8 cellular contexts compared by ENCODE assay signal in the genomic region with DNA sequence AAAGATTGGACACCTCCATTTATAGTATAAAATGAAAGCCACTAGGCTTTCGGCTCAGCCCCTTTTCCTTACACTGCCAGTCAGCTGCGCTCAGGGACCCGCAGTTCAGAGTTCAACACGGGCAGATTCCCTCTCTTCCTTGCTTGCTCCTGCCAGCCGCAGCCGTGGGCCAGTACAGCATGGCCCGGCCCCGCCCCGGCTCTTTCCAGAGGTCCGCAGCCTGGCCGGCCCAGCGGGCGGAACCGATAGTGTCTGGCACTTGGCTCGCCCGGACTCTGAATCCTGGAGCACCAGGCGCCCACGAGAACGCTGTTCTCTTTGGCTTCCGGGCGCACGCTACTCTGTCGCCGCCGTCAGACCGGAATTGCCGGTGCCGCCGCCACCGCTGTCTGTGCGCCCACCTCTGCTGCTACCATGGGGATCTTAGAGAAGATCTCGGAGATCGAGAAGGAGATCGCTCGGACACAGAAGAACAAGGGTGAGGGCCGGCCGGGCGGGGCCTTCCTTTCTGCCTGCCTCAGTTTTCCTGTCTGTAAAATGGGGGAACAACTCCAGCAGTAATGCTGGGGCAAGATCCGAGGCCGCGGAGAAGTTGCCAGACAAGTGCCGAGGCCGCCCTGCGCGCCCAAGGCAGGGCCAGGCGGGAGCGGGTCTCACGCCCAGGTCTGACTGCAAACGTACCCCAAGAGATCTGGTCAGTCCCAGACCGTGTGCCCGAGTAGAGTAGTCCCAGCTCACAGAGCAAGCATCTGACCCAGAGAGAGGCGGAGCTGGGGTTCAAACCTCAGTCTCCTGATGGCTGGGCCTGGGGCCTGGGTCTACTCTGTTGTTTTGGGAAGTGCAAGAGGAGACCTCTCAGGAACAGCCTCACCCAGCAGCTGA. TPM values are rescaled to one million over a fixed set of nuclear protein-coding genes. Genes with fewer than 3 reads are reported as not detected.
DNase-seq lines count a peak whose midpoint lies in the region; ATAC-seq and TF ChIP-seq lines count a peak whose summit lies in the region.

A gene with protein sequence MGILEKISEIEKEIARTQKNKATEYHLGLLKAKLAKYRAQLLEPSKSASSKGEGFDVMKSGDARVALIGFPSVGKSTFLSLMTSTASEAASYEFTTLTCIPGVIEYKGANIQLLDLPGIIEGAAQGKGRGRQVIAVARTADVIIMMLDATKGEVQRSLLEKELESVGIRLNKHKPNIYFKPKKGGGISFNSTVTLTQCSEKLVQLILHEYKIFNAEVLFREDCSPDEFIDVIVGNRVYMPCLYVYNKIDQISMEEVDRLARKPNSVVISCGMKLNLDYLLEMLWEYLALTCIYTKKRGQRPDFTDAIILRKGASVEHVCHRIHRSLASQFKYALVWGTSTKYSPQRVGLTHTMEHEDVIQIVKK (plus strand): TSS at position 339 of the 882 bp plus-strand sequence. CDS start 76 bp downstream, at position 415.

- H3K27ac ChIP-seq in adipose tissue (ENCODE audit: low read depth, low read length): no peak within 1 kb of the TSS
- H3K27ac ChIP-seq in heart left ventricle: peak within 1 kb of the TSS; percentile 66 to 89 (median 80)
- H3K27ac ChIP-seq in transverse colon: peak within 1 kb of the TSS; percentile 69 to 84 (median 82)

- no peaks in the 10 kb centered on the region for H3K9me3 Mint-ChIP-seq in T-cell

- WGBS in adipose tissue, 3 donors: 0 to 1% (median 1%) methylated on average over 52 of the region's 52 CpGs
- 1% methylated on average over 46 to 52 of the region's 52 CpGs for WGBS in heart left ventricle, 4 donors
- 0 to 3% methylated on average over 10 to 35 of the region's 52 CpGs for WGBS in transverse colon (ENCODE audit: low coverage in 1 of 2), 2 donors

- TF ChIP-seq POLR2A in GM10847 (IDR thresholded peaks at IDR 0.05; ENCODE audit: extremely low read depth, insufficient read length): peak; percentile 82
- peak in 1 of 2 donors; percentile 56 for TF ChIP-seq POLR2A in heart left ventricle (IDR thresholded peaks at IDR 0.05)
- TF ChIP-seq POLR2A in transverse colon (IDR thresholded peaks at IDR 0.05): peak; percentile 41

- H3K36me3 Mint-ChIP-seq in T-cell: peaks cover 3% of the 10 kb centered on the region

- TF ChIP-seq EP300 in transverse colon (IDR thresholded peaks at IDR 0.05; ENCODE audit: low read depth): no peak

- H3K36me3 ChIP-seq in heart left ventricle: peaks cover 0 to 21% (median 12%) of the 10 kb centered on the region in 9 donors
- H3K36me3 ChIP-seq in transverse colon: no peaks in the 10 kb centered on the region

- POLR2A ChIA-PET in T-cell (lab: Charles Lee): no interaction called here

- H3K9me3 ChIP-seq in heart left ventricle: no peaks in the 10 kb centered on the region
- H3K9me3 ChIP-seq in transverse colon: no peaks in the 10 kb centered on the region

- H3K27me3 ChIP-seq in heart left ventricle (no peaks in the 10 kb centered on the region), transverse colon (no peaks in the 10 kb centered on the region)

- peaks cover 0 to 21% (median 13%) of the 10 kb centered on the region in 12 donors for H3K4me1 ChIP-seq in heart left ventricle
- peaks cover 0 to 18% (median 16%) of the 10 kb centered on the region in 4 donors for H3K4me1 ChIP-seq in transverse colon

- peak within 1 kb of the TSS; percentile 95 to 99 (median 99) for H3K4me3 Mint-ChIP-seq in T-cell

- CTCF ChIA-PET in T-cell (lab: Charles Lee): no interaction called here

- peak within 1 kb of the TSS; percentile 61 to 99 (median 86) for H3K4me3 ChIP-seq in heart left ventricle
- H3K4me3 ChIP-seq in transverse colon: peak within 1 kb of the TSS; percentile 55 to 89 (median 70)

- peak; percentile 92 for ATAC-seq in HG02678 (IDR thresholded peaks at IDR 0.05; ENCODE audit: unreplicated experiment)
- peak; percentile 92 to 95 (median 94) for ATAC-seq in T-cell (replicated peaks in 1 of 4)
- peak; percentile 93 to 98 (median 97) for ATAC-seq in heart left ventricle

- intact Hi-C loops in heart left ventricle (cut with DNase I): no loop called here
- intact Hi-C loops in transverse colon (cut with DNase I; ENCODE audit: low total_unique reads): no loop called here

- DNase-seq in NCI-H1436 (lab: John Stamatoyannopoulos, UW) (peak; percentile 91), T-cell (peak; percentile 66 to 90 (median 82)), heart left ventricle (peak; percentile 91 to 95 (median 93)), pons (ENCODE audit: low spot score) (peak; percentile 68), transverse colon (peak; percentile 94)

- in situ Hi-C loops in transverse colon (cut with MboI; ENCODE audit: low pct_ligation_motif_present in 1 of 4, low pct_unique_long_range_greater_than_20kb in 1 of 4, low sequenced_read_pairs in 3 of 4): no loop called here

- H3K4me1 Mint-ChIP-seq in T-cell: peaks cover 28 to 31% (median 29%) of the 10 kb centered on the region in 3 donors

- TF ChIP-seq CTCF in heart left ventricle (IDR thresholded peaks at IDR 0.05): peak in 4 of 12 donors; percentile 23 to 33 (median 30)
- TF ChIP-seq CTCF in transverse colon (IDR thresholded peaks at IDR 0.05): peak in 2 of 5 experiments; percentile 12

- H3K27me3 Mint-ChIP-seq in T-cell: no peaks in the 10 kb centered on the region

- H3K27ac Mint-ChIP-seq in T-cell: peak within 1 kb of the TSS; percentile 99

RNA-seq across cellular contexts. Expression of the gene that starts here (rescaled TPM):
- 10 to 100 TPM; 48.1 to 65.7 (median 57.3) TPM for total RNA-seq in T-cell
- 10 to 100 TPM; 21.8 to 39.3 (median 30.8) TPM for polyA plus RNA-seq in adipose tissue
- 10 to 100 TPM; 17.5 to 28.8 (median 19.5) TPM for total RNA-seq in heart left ventricle
- polyA plus RNA-seq in heart left ventricle: 10 to 100 TPM; 28.0 to 29.0 TPM
- total RNA-seq in transverse colon: 10 to 100 TPM; 27.9 to 90.6 (median 33.3) TPM
